In the genomic region with DNA sequence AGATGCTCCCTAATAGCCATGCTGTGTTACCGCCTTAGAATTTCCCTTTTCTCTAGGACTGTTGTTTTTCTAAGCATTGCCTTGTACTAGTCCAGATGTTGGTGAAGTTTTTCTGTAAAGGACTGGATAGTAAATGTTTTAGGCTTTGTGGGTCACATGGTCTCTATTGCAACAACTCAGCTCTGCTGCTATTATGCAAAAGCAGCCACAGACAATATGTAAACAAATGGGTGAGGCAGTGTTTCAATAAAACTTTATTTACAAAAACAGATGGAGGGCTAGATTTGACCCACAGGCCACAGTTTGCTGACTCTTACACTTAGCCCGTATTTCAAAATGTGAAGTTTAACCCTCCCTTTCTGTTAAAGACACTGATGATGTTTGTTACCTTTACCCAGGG, we compare ENCODE assay signal across 21 cellular contexts.
"Had no signal": no experiment of that assay in that cellular context is flagged by ENCODE, and none has a peak within 500 bp of the region (broad histone marks: within the 10 kb centered on the region; RNA-seq: fewer than 3 reads in every experiment).

No MANE protein-coding gene starts in this region.

- ATAC-seq: activated CD8-positive, alpha-beta T cell treated with anti-CD3 and anti-CD28 coated beads for 36 hours; activated naive CD8-positive, alpha-beta T cell treated with anti-CD3 and anti-CD28 coated beads, Interleukin-2, amount 50 U/mL, for 24 hours; foreskin keratinocyte; left lobe of liver; stimulated activated memory B cell treated with anti-CD40 and anti-IgM and Interleukin-4, amounts not matched to agents 10 μg/mL and 1 μg/mL and 100 μg/mL, for 72 hours; upper lobe of right lung had no signal

- FAIRE-seq: endometrium, kidney had no signal

- DNase-seq: activated CD4-positive, alpha-beta T cell treated with anti-CD3 and anti-CD28 coated beads, Interleukin-2, amount 10 ng/mL, durations not matched to agents 24 days and 14 days; activated CD8-positive, alpha-beta T cell treated with anti-CD3 and anti-CD28 coated beads for 36 hours; activated naive CD4-positive, alpha-beta T cell treated with anti-CD3 and anti-CD28 coated beads, Interleukin-2, amount 10 ng/mL, durations not matched to agents 7 days and 5 days; activated naive CD8-positive, alpha-beta T cell treated with anti-CD3 and anti-CD28 coated beads, Interleukin-2, amount 50 U/mL, for 24 hours; activated T-cell treated with anti-CD3 and anti-CD28 coated beads, Interleukin-2, amount 50 U/mL, for 24 hours; foreskin keratinocyte; hippocampal formation; kidney; midbrain; nephron progenitor cell; nucleus accumbens; sigmoid colon; spleen; stimulated activated CD4-positive, alpha-beta T cell treated with anti-CD3 and anti-CD28 coated beads, Interleukin-4, amount 100 ng/mL, for 4 hours; testis; upper lobe of right lung had no signal

- H3K4me3 ChIP-seq: ascending aorta, coronary artery, sigmoid colon, spleen, testis, upper lobe of right lung had no signal
